In the genomic region with DNA sequence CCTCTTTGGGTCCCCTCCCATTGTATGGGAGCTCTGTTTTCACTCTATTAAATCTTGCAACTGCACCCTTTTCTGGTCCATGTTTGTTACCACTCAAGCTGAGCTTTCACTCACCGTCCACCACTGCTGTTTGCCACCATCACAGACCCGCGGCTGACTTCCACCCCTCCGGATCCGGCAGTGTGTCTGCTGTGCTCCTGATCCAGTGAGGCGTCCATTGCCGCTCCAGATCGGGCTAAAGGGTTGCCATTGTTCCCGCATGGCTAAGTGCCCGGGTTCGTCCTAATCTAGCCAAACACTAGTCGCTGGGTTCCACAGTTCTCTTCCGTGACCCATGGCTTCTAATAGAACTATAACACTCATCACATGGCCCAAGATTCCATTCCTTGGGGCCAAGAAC, we compare ENCODE assay signal across 9 cellular contexts.
"Had no signal": no experiment of that assay in that cellular context is flagged by ENCODE, and none has a peak within 500 bp of the region (broad histone marks: within the 10 kb centered on the region; RNA-seq: fewer than 3 reads in every experiment).

No MANE protein-coding gene starts in this region.

- H3K9ac ChIP-seq: GM23248 had no signal

- H3K27ac ChIP-seq: GM23248 had no signal

- ATAC-seq: GM23338, HCT116 had no signal

- H3K4me3 Mint-ChIP-seq: GM23338, H9, HFFc6 had no signal

- H3K4me1 ChIP-seq: HAP-1 had no signal

- H3K9me3 ChIP-seq: HAP-1 had no signal

- H3K36me3 ChIP-seq: HAP-1 had no signal

- H3K4me3 ChIP-seq: GM23248, GM23338, HAP-1 had no signal

- H3K4me2 ChIP-seq: GM23338 had no signal

- H3K27ac Mint-ChIP-seq: GM23338, H9, HFFc6 had no signal

- H2AFZ ChIP-seq: GM23248 had no signal

- DNase-seq: GM23248, GOT3, H7, H9, HCEC 1CT, HFFc6 had no signal
